In the genomic region with DNA sequence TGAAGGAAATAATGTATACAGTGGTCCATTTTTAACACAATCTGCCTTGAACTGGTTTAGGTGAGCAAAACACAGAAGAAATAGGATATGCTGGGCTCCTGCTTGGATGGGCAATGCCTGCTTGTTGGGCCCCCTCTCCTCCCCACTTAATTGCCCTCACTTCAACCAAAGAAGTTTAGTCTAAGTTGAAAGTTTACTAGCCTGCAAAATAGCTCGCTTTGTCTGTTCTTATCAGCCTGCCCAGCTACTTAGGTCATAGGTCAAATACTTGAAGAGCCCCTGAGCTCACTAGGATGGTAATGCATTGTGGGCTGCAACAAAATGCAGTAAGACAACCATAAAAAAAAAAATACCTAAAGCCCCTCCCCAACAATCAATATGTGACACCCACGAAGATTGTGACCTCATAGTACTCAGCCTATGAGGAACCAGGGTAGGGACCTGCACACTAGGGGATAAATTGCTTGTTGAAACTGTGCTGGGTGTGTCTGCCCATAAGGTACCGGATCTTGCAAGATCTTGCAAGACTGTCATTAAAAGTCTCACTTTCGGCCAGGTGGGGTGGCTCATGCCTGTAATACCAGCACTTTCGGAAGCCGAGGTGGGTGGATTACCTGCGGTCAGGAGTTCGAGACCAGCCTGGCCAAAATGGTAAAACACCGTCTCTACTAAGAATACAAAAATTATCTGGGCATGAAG, we compare ENCODE assay signal across 1 cellular context.
TF ChIP-seq lines count a peak whose summit lies in the region.

No MANE protein-coding gene starts in this region.

TF ChIP-seq in K562, 482 proteins besides CTCF, POLR2A, EP300 and RAD21:
- TF ChIP-seq NR2C2 (CRISPR knock-in tag; IDR thresholded peaks at IDR 0.05): no peak
- peak; percentile 32; the same call in 1 of the 2 replicates for TF ChIP-seq NR2C2 (tag; IDR thresholded peaks at IDR 0.05)
- TF ChIP-seq, protein P1, sequence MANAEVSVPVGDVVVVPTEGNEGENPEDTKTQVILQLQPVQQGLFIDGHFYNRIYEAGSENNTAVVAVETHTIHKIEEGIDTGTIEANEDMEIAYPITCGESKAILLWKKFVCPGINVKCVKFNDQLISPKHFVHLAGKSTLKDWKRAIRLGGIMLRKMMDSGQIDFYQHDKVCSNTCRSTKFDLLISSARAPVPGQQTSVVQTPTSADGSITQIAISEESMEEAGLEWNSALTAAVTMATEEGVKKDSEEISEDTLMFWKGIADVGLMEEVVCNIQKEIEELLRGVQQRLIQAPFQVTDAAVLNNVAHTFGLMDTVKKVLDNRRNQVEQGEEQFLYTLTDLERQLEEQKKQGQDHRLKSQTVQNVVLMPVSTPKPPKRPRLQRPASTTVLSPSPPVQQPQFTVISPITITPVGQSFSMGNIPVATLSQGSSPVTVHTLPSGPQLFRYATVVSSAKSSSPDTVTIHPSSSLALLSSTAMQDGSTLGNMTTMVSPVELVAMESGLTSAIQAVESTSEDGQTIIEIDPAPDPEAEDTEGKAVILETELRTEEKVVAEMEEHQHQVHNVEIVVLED (CRISPR knock-in tag; IDR thresholded peaks at IDR 0.05): no peak
- TF ChIP-seq, protein P2, sequence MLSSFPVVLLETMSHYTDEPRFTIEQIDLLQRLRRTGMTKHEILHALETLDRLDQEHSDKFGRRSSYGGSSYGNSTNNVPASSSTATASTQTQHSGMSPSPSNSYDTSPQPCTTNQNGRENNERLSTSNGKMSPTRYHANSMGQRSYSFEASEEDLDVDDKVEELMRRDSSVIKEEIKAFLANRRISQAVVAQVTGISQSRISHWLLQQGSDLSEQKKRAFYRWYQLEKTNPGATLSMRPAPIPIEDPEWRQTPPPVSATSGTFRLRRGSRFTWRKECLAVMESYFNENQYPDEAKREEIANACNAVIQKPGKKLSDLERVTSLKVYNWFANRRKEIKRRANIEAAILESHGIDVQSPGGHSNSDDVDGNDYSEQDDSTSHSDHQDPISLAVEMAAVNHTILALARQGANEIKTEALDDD (IDR thresholded peaks at IDR 0.05): 0 out of 2 replicates have a peak, but pooled peaks have one; percentile 38
- TF ChIP-seq, protein P3, sequence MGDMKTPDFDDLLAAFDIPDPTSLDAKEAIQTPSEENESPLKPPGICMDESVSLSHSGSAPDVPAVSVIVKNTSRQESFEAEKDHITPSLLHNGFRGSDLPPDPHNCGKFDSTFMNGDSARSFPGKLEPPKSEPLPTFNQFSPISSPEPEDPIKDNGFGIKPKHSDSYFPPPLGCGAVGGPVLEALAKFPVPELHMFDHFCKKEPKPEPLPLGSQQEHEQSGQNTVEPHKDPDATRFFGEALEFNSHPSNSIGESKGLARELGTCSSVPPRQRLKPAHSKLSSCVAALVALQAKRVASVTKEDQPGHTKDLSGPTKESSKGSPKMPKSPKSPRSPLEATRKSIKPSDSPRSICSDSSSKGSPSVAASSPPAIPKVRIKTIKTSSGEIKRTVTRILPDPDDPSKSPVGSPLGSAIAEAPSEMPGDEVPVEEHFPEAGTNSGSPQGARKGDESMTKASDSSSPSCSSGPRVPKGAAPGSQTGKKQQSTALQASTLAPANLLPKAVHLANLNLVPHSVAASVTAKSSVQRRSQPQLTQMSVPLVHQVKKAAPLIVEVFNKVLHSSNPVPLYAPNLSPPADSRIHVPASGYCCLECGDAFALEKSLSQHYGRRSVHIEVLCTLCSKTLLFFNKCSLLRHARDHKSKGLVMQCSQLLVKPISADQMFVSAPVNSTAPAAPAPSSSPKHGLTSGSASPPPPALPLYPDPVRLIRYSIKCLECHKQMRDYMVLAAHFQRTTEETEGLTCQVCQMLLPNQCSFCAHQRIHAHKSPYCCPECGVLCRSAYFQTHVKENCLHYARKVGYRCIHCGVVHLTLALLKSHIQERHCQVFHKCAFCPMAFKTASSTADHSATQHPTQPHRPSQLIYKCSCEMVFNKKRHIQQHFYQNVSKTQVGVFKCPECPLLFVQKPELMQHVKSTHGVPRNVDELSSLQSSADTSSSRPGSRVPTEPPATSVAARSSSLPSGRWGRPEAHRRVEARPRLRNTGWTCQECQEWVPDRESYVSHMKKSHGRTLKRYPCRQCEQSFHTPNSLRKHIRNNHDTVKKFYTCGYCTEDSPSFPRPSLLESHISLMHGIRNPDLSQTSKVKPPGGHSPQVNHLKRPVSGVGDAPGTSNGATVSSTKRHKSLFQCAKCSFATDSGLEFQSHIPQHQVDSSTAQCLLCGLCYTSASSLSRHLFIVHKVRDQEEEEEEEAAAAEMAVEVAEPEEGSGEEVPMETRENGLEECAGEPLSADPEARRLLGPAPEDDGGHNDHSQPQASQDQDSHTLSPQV (IDR thresholded peaks at IDR 0.05): no peak
- peak; percentile 14; the same call in 1 of the 2 replicates for TF ChIP-seq NR2C1 (IDR thresholded peaks at IDR 0.05)
- TF ChIP-seq NR2C1 (tag; IDR thresholded peaks at IDR 0.05): peak; percentile 40; the same call in 1 of the 2 replicates
- no peak for TF ChIP-seq ZBTB7A (IDR thresholded peaks at IDR 0.05; ENCODE audit: borderline replicate concordance, control insufficient read depth, low read depth, low read length)
